ENCODE assay signal across 1 cellular context in genomic region chr12:14975451-14975850, GRCh38.
TF ChIP-seq lines count a peak whose summit lies in the region.

No MANE protein-coding gene starts in this region.

TF ChIP-seq in HepG2, 621 proteins besides CTCF, POLR2A, EP300 and RAD21:
- TF ChIP-seq BCL3 (CRISPR knock-in tag; IDR thresholded peaks at IDR 0.05) (no peak), ZNF407 (CRISPR knock-in tag; IDR thresholded peaks at IDR 0.05; ENCODE audit: not compliant biosample characterization) (no peak), RBM22 (optimal IDR thresholded peaks at IDR 0.05; ENCODE audit: low read length) (no peak), SRSF4 (IDR thresholded peaks at IDR 0.05; ENCODE audit: low read depth, low read length, poor library complexity, severe bottlenecking) (no peak), GRHL1 (CRISPR knock-in tag; conservative IDR thresholded peaks at IDR 0.05) (no peak), ARNT (IDR thresholded peaks at IDR 0.05) (no peak), NFRKB (IDR thresholded peaks at IDR 0.05) (no peak)
